In genomic region chr20:60132162-60132826, GRCh38 we compare ENCODE assay signal across 16 cellular contexts.
"Had no signal": no experiment of that assay in that cellular context is flagged by ENCODE, and none has a peak within 500 bp of the region (broad histone marks: within the 10 kb centered on the region; RNA-seq: fewer than 3 reads in every experiment).

No MANE protein-coding gene starts in this region.

- H3K4me3 ChIP-seq: lower lobe of right lung, pancreas, thoracic aorta had no signal

- H3K36me3 Mint-ChIP-seq: activated naive CD8-positive, alpha-beta T cell treated with anti-CD3 and anti-CD28 coated beads, Interleukin-2, amount 10 ng/mL, durations not matched to agents 7 days and 5 days; mesothelial cell of epicardium had no signal

- H3K27ac Mint-ChIP-seq: activated naive CD8-positive, alpha-beta T cell treated with anti-CD3 and anti-CD28 coated beads, Interleukin-2, amount 10 ng/mL, durations not matched to agents 7 days and 5 days; mesothelial cell of epicardium; nephron progenitor cell had no signal

- H3K9me3 ChIP-seq: lower lobe of right lung, pancreas, thoracic aorta had no signal

- H3K4me3 Mint-ChIP-seq: activated naive CD8-positive, alpha-beta T cell treated with anti-CD3 and anti-CD28 coated beads, Interleukin-2, amount 10 ng/mL, durations not matched to agents 7 days and 5 days; dendritic cell treated with granulocyte-macrophage colony-stimulating factor and Interleukin-4, amounts not matched to agents 40 ng/mL and 50 ng/mL, for 4 days; mesothelial cell of epicardium; nephron progenitor cell had no signal

- H3K27me3 Mint-ChIP-seq: dendritic cell treated with granulocyte-macrophage colony-stimulating factor and Interleukin-4, amounts not matched to agents 40 ng/mL and 50 ng/mL, for 4 days had no signal

- H3K9me3 Mint-ChIP-seq: activated naive CD8-positive, alpha-beta T cell treated with anti-CD3 and anti-CD28 coated beads, Interleukin-2, amount 10 ng/mL, durations not matched to agents 7 days and 5 days; dendritic cell treated with granulocyte-macrophage colony-stimulating factor and Interleukin-4, amounts not matched to agents 40 ng/mL and 50 ng/mL, for 4 days; mesothelial cell of epicardium had no signal

- DNase-seq: activated CD4-positive, CD25-positive, alpha-beta regulatory T cell treated with anti-CD3 and anti-CD28 coated beads, Interleukin-2, amount 50 U/mL, for 72 hours; activated naive CD4-positive, alpha-beta T cell; activated naive CD8-positive, alpha-beta T cell treated with anti-CD3 and anti-CD28 coated beads, Interleukin-2, amount 10 ng/mL, durations not matched to agents 7 days and 5 days; activated T-cell treated with anti-CD3 and anti-CD28 coated beads for 4 hours; aorta; effector memory CD4-positive, alpha-beta T cell; foreskin melanocyte; kidney glomerular epithelial cell; lower lobe of right lung; nephron progenitor cell; pancreas; stimulated activated CD4-positive, alpha-beta T cell treated with anti-CD3 and anti-CD28 coated beads, Interleukin-12 subunit alpha, Interleukin-12 subunit beta, amount 100 ng/mL, for 4 hours; stimulated activated CD4-positive, alpha-beta T cell treated with anti-CD3 and anti-CD28 coated beads, Interleukin-2, amount 100 ng/mL, for 24 hours had no signal

- H3K36me3 ChIP-seq: lower lobe of right lung, pancreas, thoracic aorta had no signal

- H3K4me1 Mint-ChIP-seq: mesothelial cell of epicardium, nephron progenitor cell had no signal

- H3K27ac ChIP-seq: lower lobe of right lung, pancreas, thoracic aorta had no signal

- H3K4me1 ChIP-seq: lower lobe of right lung, pancreas had no signal
